23 cellular contexts compared by ENCODE assay signal in the genomic region with DNA sequence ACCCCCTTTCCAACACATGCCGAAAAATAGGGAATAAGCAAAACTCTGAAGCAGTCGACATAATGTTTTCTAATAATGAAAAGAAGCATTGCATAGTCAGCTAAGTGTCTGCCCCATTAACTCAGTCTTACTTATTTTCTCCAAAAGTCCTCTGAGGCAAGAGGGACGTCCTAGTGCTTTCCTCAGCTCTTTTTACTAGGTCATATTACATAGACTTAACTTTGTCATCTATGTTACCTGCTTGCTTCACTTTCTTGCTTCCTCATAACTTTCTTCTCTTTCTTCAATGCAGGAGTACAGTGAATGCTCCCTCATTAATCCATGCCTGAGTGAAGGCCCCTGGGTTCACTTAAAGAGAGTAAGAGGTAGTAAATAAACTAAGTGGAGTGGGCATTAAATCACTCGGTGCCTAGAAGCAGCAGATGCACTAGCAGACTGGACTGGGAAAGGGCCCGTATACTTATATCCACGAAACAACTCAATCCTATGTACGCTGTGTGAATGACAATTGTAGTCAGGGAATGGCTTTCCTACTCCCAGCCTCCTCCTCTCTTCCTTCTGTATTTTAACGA.
"Had no signal": no experiment of that assay in that cellular context is flagged by ENCODE, and none has a peak within 500 bp of the region (broad histone marks: within the 10 kb centered on the region; RNA-seq: fewer than 3 reads in every experiment).

No MANE protein-coding gene starts in this region.

- H3K36me3 Mint-ChIP-seq: naive thymus-derived CD8-positive, alpha-beta T cell; stimulated activated memory B cell treated with anti-CD40 and anti-IgM and Interleukin-4, amounts not matched to agents 10 μg/mL and 1 μg/mL and 100 μg/mL, for 72 hours; type B pancreatic cell had no signal

- H3K4me3 Mint-ChIP-seq: effector memory CD8-positive, alpha-beta T cell; naive thymus-derived CD8-positive, alpha-beta T cell; stimulated activated memory B cell treated with anti-CD40 and anti-IgM and Interleukin-4, amounts not matched to agents 10 μg/mL and 1 μg/mL and 100 μg/mL, for 72 hours; type B pancreatic cell had no signal

- H3K9me3 Mint-ChIP-seq: stimulated activated memory B cell treated with anti-CD40 and anti-IgM and Interleukin-4, amounts not matched to agents 10 μg/mL and 1 μg/mL and 100 μg/mL, for 72 hours; type B pancreatic cell had no signal

- H3K4me1 Mint-ChIP-seq: naive thymus-derived CD8-positive, alpha-beta T cell; stimulated activated memory B cell treated with anti-CD40 and anti-IgM and Interleukin-4, amounts not matched to agents 10 μg/mL and 1 μg/mL and 100 μg/mL, for 72 hours had no signal

- H3K4me3 ChIP-seq: heart right ventricle, left ventricle myocardium inferior, lower lobe of right lung, ovary, psoas muscle, skin epidermis, spleen, testis, tibial artery had no signal

- H3K27ac Mint-ChIP-seq: effector memory CD8-positive, alpha-beta T cell; naive thymus-derived CD8-positive, alpha-beta T cell; stimulated activated memory B cell treated with anti-CD40 and anti-IgM and Interleukin-4, amounts not matched to agents 10 μg/mL and 1 μg/mL and 100 μg/mL, for 72 hours; type B pancreatic cell had no signal

- DNase-seq: cortex of kidney; effector memory CD8-positive, alpha-beta T cell; glutamatergic neuron; heart right ventricle; hippocampal formation; left cardiac atrium; left ventricle myocardium inferior; lower lobe of right lung; naive thymus-derived CD8-positive, alpha-beta T cell; occipital lobe; ovary; posterior cingulate gyrus; psoas muscle; right cardiac atrium; spleen; stimulated activated CD4-positive, alpha-beta T cell treated with anti-CD3 and anti-CD28 coated beads, Interleukin-4, amount 100 ng/mL, for 4 hours; stimulated activated naive CD8-positive, alpha-beta T cell treated with anti-CD3 and anti-CD28 coated beads, Interleukin-15, Interleukin-2, amounts not matched to agents 100 U/mL and 50 U/mL, for 24 hours; substantia nigra; testis; tibial artery had no signal

- H3K27me3 Mint-ChIP-seq: effector memory CD8-positive, alpha-beta T cell; type B pancreatic cell had no signal
